11 cellular contexts compared by ENCODE assay signal in genomic region chr1:183873642-183874041, GRCh38.
DNase-seq lines count a peak whose midpoint lies in the region; ATAC-seq, FAIRE-seq and TF ChIP-seq lines count a peak whose summit lies in the region.
"Had no signal": no experiment of that assay in that cellular context is flagged by ENCODE, and none has a peak within 500 bp of the region (broad histone marks: within the 10 kb centered on the region; RNA-seq: fewer than 3 reads in every experiment).

No MANE protein-coding gene starts in this region.

- H2BK15ac ChIP-seq in H1 (ENCODE audit: low read length): no peak overlapping the region

- H3K23me2 ChIP-seq in H1 (ENCODE audit: low read depth, low read length): no peaks in the 10 kb centered on the region

- H4K20me1 ChIP-seq in H1 (replicated peaks in 1 of 2; ENCODE audit: control insufficient read depth in 1 of 2, insufficient read depth in 2 of 2, low read length in 2 of 2): no peaks in the 10 kb centered on the region

- POLR2A ChIA-PET in H1 (lab: Charles Lee; ENCODE audit: partially characterized antibody): interaction anchor here (0.7 kb wide), 1 partner anchor 42 kb away, joined by 3 read pairs; no protein-coding TSS in a partner anchor

- H3K36me3 ChIP-seq in H1 (ENCODE audit: control insufficient read depth in 2 of 4, insufficient read depth in 4 of 4, low read length in 3 of 4): no peaks in the 10 kb centered on the region
- no peaks in the 10 kb centered on the region for H3K36me3 ChIP-seq in aorta (ENCODE audit: control insufficient read depth in 1 of 2, insufficient read depth in 2 of 2, low read length in 1 of 2)

- CTCF ChIA-PET in H1 (lab: Charles Lee; ENCODE audit: partially characterized antibody): no interaction called here

- H3K4ac ChIP-seq in H1 (replicated peaks; ENCODE audit: insufficient read length, low read depth, low read length): no peak overlapping the region

- no peaks in the 10 kb centered on the region for H3K27me3 ChIP-seq in HL-60 (ENCODE audit: insufficient read depth, poor library complexity, severe bottlenecking)
- no peaks in the 10 kb centered on the region for H3K27me3 ChIP-seq in H1 (replicated peaks in 1 of 4; ENCODE audit: control insufficient read depth in 3 of 4, extremely low read depth in 1 of 4, insufficient read depth in 3 of 4, low read length in 3 of 4)
- H3K27me3 ChIP-seq in aorta (ENCODE audit: control insufficient read depth in 1 of 2, insufficient read depth in 2 of 2, low read length in 1 of 2): no peaks in the 10 kb centered on the region

- no peak overlapping the region for H2BK5ac ChIP-seq in H1 (ENCODE audit: low read depth, low read length)

- no peak overlapping the region for H2BK12ac ChIP-seq in H1 (ENCODE audit: low read depth, low read length)

- H3K14ac ChIP-seq in H1 (ENCODE audit: insufficient read length): no peak overlapping the region

- no peak overlapping the region for H3K18ac ChIP-seq in H1 (ENCODE audit: extremely low read depth, low read length)

- no peak overlapping the region for H3K23ac ChIP-seq in H1 (ENCODE audit: insufficient read length)

- H3K4me1 ChIP-seq in H1 (replicated peaks in 1 of 4; ENCODE audit: control insufficient read depth in 3 of 4, insufficient read depth in 4 of 4, low read length in 3 of 4): peaks cover 1 to 6% (median 6%) of the 10 kb centered on the region in 4 experiments; a peak in 4 of 7 replicates
- peaks cover 0 to 4% of the 10 kb centered on the region in 2 donors for H3K4me1 ChIP-seq in aorta (ENCODE audit: control insufficient read depth in 1 of 2, insufficient read depth in 2 of 2, low read length in 2 of 2)

- intact Hi-C loops in sciatic nerve (cut with DNase I) (no loop called here), aorta (cut with DNase I) (no loop called here)

- H2BK120ac ChIP-seq in H1 (replicated peaks; ENCODE audit: low read depth, low read length): no peak overlapping the region

- 0 out of 2 replicates have a peak overlapping the region, but pooled peaks have one; percentile 71 for H2AK5ac ChIP-seq in H1 (ENCODE audit: low read depth, low read length)

- no peak overlapping the region for H3K4me2 ChIP-seq in H1 (ENCODE audit: insufficient read depth in 1 of 2, low read depth in 2 of 2, low read length in 2 of 2)

- TF ChIP-seq RAD21 in H1 (IDR thresholded peaks at IDR 0.05 in 1 of 2, conservative IDR thresholded peaks at IDR 0.05 in 1 of 2; ENCODE audit: low read depth in 2 of 2, low read length in 2 of 2): no peak

- H2BK20ac ChIP-seq in H1 (ENCODE audit: low read length): no peak overlapping the region

- no peak overlapping the region for H2AFZ ChIP-seq in H1 (ENCODE audit: low read length)

- H3K79me2 ChIP-seq in H1 (ENCODE audit: control insufficient read depth in 1 of 2, insufficient read depth in 2 of 2, low read length in 2 of 2): no peaks in the 10 kb centered on the region

- no peak overlapping the region for H3K4me3 ChIP-seq in HL-60 (replicated peaks; ENCODE audit: insufficient read depth, low read length)
- no peak overlapping the region for H3K4me3 ChIP-seq in H1 (ENCODE audit: extremely low read depth in 1 of 4, insufficient read depth in 2 of 4, low read depth in 3 of 4, low read length in 4 of 4)
- no peak overlapping the region for H3K4me3 ChIP-seq in aorta (ENCODE audit: low read length in 2 of 2)
- H3K4me3 ChIP-seq: SK-N-MC had no signal

- DNase-seq in DMS 273 (lab: John Stamatoyannopoulos, UW; ENCODE audit: unreplicated experiment): peak; percentile 18
- no peak for DNase-seq in DMS 273 treated with DMSO at 0.1 percent for 48 hours (lab: John Stamatoyannopoulos, UW)
- DNase-seq in HL-60 (ENCODE audit: low read depth in 1 of 2, low spot score in 1 of 2): peak; percentile 22 to 29
- DNase-seq in H1 (ENCODE audit: low read depth in 1 of 2, low spot score in 2 of 2): no peak
- no peak for DNase-seq in sciatic nerve (ENCODE audit: low spot score)
- DNase-seq in aorta: no peak
- DNase-seq in kidney tubule cell (ENCODE audit: low spot score): no peak
- DNase-seq in NCI-H187 (lab: John Stamatoyannopoulos, UW): no peak
- DNase-seq: cortex of kidney had no signal

- no peaks in the 10 kb centered on the region for H3K79me1 ChIP-seq in H1 (ENCODE audit: low read depth, low read length)

- no peak overlapping the region for H3K56ac ChIP-seq in H1 (replicated peaks; ENCODE audit: insufficient read length, low read depth, low read length)

- H3K9ac ChIP-seq in H1 (replicated peaks in 1 of 4; ENCODE audit: extremely low read depth in 1 of 4, low read depth in 3 of 4, low read length in 3 of 4): no peak overlapping the region

- no peak for TF ChIP-seq CTCF in HL-60 (IDR thresholded peaks at IDR 0.05; ENCODE audit: insufficient read depth, low read length)
- TF ChIP-seq CTCF in H1 (IDR thresholded peaks at IDR 0.05; ENCODE audit: control extremely low read depth in 1 of 3, insufficient read depth in 1 of 3, low read depth in 1 of 3, low read length in 3 of 3): no peak

- TF ChIP-seq EP300 in H1 (IDR thresholded peaks at IDR 0.05; ENCODE audit: borderline replicate concordance in 1 of 2, low read depth in 2 of 2, low read length in 2 of 2): no peak

- no peak overlapping the region for H4K91ac ChIP-seq in H1 (replicated peaks; ENCODE audit: insufficient read length, low read length)

- no peak overlapping the region for H3K27ac ChIP-seq in HL-60 (replicated peaks)
- H3K27ac ChIP-seq in H1 (ENCODE audit: low read depth, low read length): no peak overlapping the region
- no peak overlapping the region for H3K27ac ChIP-seq in aorta (ENCODE audit: low read depth in 1 of 2, low read length in 2 of 2)
- H3K27ac ChIP-seq: 22Rv1 had no signal

- H4K8ac ChIP-seq in H1 (ENCODE audit: extremely low read depth, insufficient read depth, low read length): no peak overlapping the region

- FAIRE-seq in H1 (lab: Jason Lieb, UNC): no peak

- 84% methylated on average over 3 of the region's 3 CpGs; no CpG with 5 or more reads in 1 of the 2 experiments for WGBS in H1 (ENCODE audit: extremely low coverage in 1 of 2, insufficient coverage in 1 of 2, insufficient read length in 1 of 2, insufficient replicate concordance in 2 of 2, low coverage in 1 of 2, low lambda C conversion rate in 2 of 2, missing lambda C conversion rate in 1 of 2), 2 experiments
- 11 to 21% methylated on average over 3 of the region's 3 CpGs for WGBS in aorta, 2 donors

- ATAC-seq in sciatic nerve (peak; percentile 9), aorta (ENCODE audit: low FRiP score) (no peak)

- no peaks in the 10 kb centered on the region for H3K9me3 ChIP-seq in H1 (ENCODE audit: insufficient read depth in 2 of 2, low read depth in 1 of 2, low read length in 1 of 2)
- H3K9me3 ChIP-seq in aorta (ENCODE audit: control insufficient read depth, low read length): no peaks in the 10 kb centered on the region

- no peak for TF ChIP-seq POLR2A in H1 (IDR thresholded peaks at IDR 0.05; ENCODE audit: control extremely low read depth in 1 of 2, low read depth in 2 of 2, low read length in 2 of 2)

- no peak overlapping the region for H4K5ac ChIP-seq in H1 (ENCODE audit: insufficient read length, low read depth, low read length)

TF ChIP-seq in H1, 55 proteins besides CTCF, POLR2A, EP300 and RAD21:
- no peak for TF ChIP-seq RNF2 (IDR thresholded peaks at IDR 0.05; ENCODE audit: borderline replicate concordance, low read depth, low read length, missing control alignments, poor library complexity, severe bottlenecking)
- no peak for TF ChIP-seq SAP30 (IDR thresholded peaks at IDR 0.05; ENCODE audit: insufficient read depth, insufficient replicate concordance, low read length)
- no peak for TF ChIP-seq JUN (IDR thresholded peaks at IDR 0.05; ENCODE audit: low read depth, low read length)
- no peak for TF ChIP-seq NRF1 (IDR thresholded peaks at IDR 0.05; ENCODE audit: low read depth, low read length)
- no peak for TF ChIP-seq ATF3 (IDR thresholded peaks at IDR 0.05; ENCODE audit: insufficient read depth, low read depth, low read length)
- no peak for TF ChIP-seq SRF (IDR thresholded peaks at IDR 0.05; ENCODE audit: low read depth, low read length)
- no peak for TF ChIP-seq ASH2L (IDR thresholded peaks at IDR 0.05; ENCODE audit: low read length)
- no peak for TF ChIP-seq RXRA (IDR thresholded peaks at IDR 0.05; ENCODE audit: insufficient read depth, low read depth, low read length)
- no peak for TF ChIP-seq SP1 (IDR thresholded peaks at IDR 0.05; ENCODE audit: low read depth, low read length)
- no peak for TF ChIP-seq CEBPB (IDR thresholded peaks at IDR 0.05; ENCODE audit: low read depth, low read length)

Comparison
In these comparisons a context has a peak if more than half of its experiments do, and no peak if none do; other contexts are left out.
1. DNase-seq: peak in DMS 273 (single experiment) and HL-60 (2 of 2); none in DMS 273 treated with DMSO at 0.1 percent for 48 hours (single experiment), H1 (0 of 2), sciatic nerve (single experiment), aorta (0 of 2), kidney tubule cell (single experiment) and NCI-H187 (0 of 2).